In the genomic region with DNA sequence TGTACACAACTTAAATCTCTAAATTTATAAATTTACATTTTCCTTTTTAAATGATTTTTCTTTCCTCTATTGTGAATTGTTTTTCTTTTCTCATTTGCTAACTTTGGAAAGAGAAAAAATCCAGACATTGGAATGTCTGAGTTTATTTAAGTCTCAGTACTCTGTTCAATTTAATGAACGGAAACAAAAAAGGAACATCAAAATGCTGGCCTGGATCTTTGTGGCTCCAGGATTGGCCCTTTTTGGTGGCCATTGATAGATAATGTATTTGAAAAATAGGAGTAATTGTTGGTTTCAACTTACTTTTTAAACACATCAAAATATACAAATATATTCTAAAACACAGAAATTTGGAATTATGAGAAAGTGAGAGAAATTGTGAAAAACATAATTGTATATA, we compare ENCODE assay signal across 17 cellular contexts.
"Had no signal": no experiment of that assay in that cellular context is flagged by ENCODE, and none has a peak within 500 bp of the region (broad histone marks: within the 10 kb centered on the region; RNA-seq: fewer than 3 reads in every experiment).

No MANE protein-coding gene starts in this region.

- H3K4me1 Mint-ChIP-seq: activated T-helper 17 cell treated with anti-CD3 and anti-CD28 coated beads, Interleukin-2, amount 50 U/mL, for 72 hours; endodermal cell; stimulated activated naive B cell treated with anti-CD40 and anti-IgM and Interleukin-4, amounts not matched to agents 10 μg/mL and 1 μg/mL and 100 μg/mL, for 72 hours; T-helper 17 cell had no signal

- H3K4me3 Mint-ChIP-seq: activated CD4-positive, alpha-beta T cell treated with anti-CD3 and anti-CD28 coated beads, Interleukin-2, amount 10 ng/mL, durations not matched to agents 7 days and 5 days; activated naive CD4-positive, alpha-beta T cell treated with anti-CD3 and anti-CD28 coated beads for 36 hours; activated T-helper 17 cell treated with anti-CD3 and anti-CD28 coated beads, Interleukin-2, amount 50 U/mL, for 72 hours; brain; endodermal cell; stimulated activated naive B cell treated with anti-CD40 and anti-IgM and Interleukin-4, amounts not matched to agents 10 μg/mL and 1 μg/mL and 100 μg/mL, for 72 hours; T-helper 17 cell had no signal

- H3K36me3 Mint-ChIP-seq: brain; stimulated activated naive B cell treated with anti-CD40 and anti-IgM and Interleukin-4, amounts not matched to agents 10 μg/mL and 1 μg/mL and 100 μg/mL, for 72 hours had no signal

- H3K27ac Mint-ChIP-seq: activated CD4-positive, alpha-beta T cell treated with anti-CD3 and anti-CD28 coated beads, Interleukin-2, amount 10 ng/mL, durations not matched to agents 7 days and 5 days; activated naive CD4-positive, alpha-beta T cell treated with anti-CD3 and anti-CD28 coated beads for 36 hours; activated T-helper 17 cell treated with anti-CD3 and anti-CD28 coated beads, Interleukin-2, amount 50 U/mL, for 72 hours; endodermal cell; stimulated activated naive B cell treated with anti-CD40 and anti-IgM and Interleukin-4, amounts not matched to agents 10 μg/mL and 1 μg/mL and 100 μg/mL, for 72 hours; T-helper 17 cell had no signal

- H3K36me3 ChIP-seq: heart left ventricle, right atrium auricular region, spleen, upper lobe of right lung had no signal

- H3K9me3 Mint-ChIP-seq: activated CD4-positive, alpha-beta T cell treated with anti-CD3 and anti-CD28 coated beads, Interleukin-2, amount 10 ng/mL, durations not matched to agents 7 days and 5 days; activated naive CD4-positive, alpha-beta T cell treated with anti-CD3 and anti-CD28 coated beads for 36 hours; activated T-helper 17 cell treated with anti-CD3 and anti-CD28 coated beads, Interleukin-2, amount 50 U/mL, for 72 hours; brain; endodermal cell; stimulated activated naive B cell treated with anti-CD40 and anti-IgM and Interleukin-4, amounts not matched to agents 10 μg/mL and 1 μg/mL and 100 μg/mL, for 72 hours had no signal

- H3K27me3 Mint-ChIP-seq: activated T-helper 17 cell treated with anti-CD3 and anti-CD28 coated beads, Interleukin-2, amount 50 U/mL, for 72 hours; T-helper 17 cell had no signal

- H3K9me3 ChIP-seq: heart left ventricle, right atrium auricular region, spleen, upper lobe of right lung had no signal

- H3K4me3 ChIP-seq: heart left ventricle, right atrium auricular region, SK-N-MC, spleen, upper lobe of right lung had no signal

- DNase-seq: activated CD4-positive, alpha-beta T cell treated with anti-CD3 and anti-CD28 coated beads, Interleukin-2, amount 10 ng/mL, durations not matched to agents 7 days and 5 days; activated CD4-positive, CD25-positive, alpha-beta regulatory T cell; activated CD8-positive, alpha-beta memory T cell treated with anti-CD3 and anti-CD28 coated beads for 24 hours; activated naive CD4-positive, alpha-beta T cell treated with anti-CD3 and anti-CD28 coated beads for 36 hours; endodermal cell; foreskin melanocyte; left ventricle myocardium superior; spleen; stimulated activated CD4-positive, alpha-beta T cell treated with anti-CD3 and anti-CD28 coated beads, Interleukin-1b, Interleukin-23, amount 100 ng/mL, for 48 hours; stimulated activated naive B cell treated with anti-CD40 and anti-IgM and Interleukin-4, amounts not matched to agents 10 μg/mL and 1 μg/mL and 100 μg/mL, for 72 hours; T-helper 17 cell; upper lobe of right lung had no signal

- H3K27ac ChIP-seq: right atrium auricular region, spleen had no signal

- H3K4me1 ChIP-seq: heart left ventricle, right atrium auricular region, spleen, upper lobe of right lung had no signal

- H3K27me3 ChIP-seq: heart left ventricle, right atrium auricular region, spleen, upper lobe of right lung had no signal

- ATAC-seq: activated T-helper 17 cell treated with anti-CD3 and anti-CD28 coated beads, Interleukin-2, amount 50 U/mL, for 72 hours; stimulated activated naive B cell treated with anti-CD40 and anti-IgM and Interleukin-4, amounts not matched to agents 10 μg/mL and 1 μg/mL and 100 μg/mL, for 72 hours; T-helper 17 cell; upper lobe of right lung had no signal
